In genomic region chr4:47065099-47065498, GRCh38 we compare ENCODE assay signal across 26 cellular contexts. TPM values are rescaled to one million over a fixed set of nuclear protein-coding genes. Genes with fewer than 3 reads are reported as not detected.
"Had no signal": no experiment of that assay in that cellular context is flagged by ENCODE, and none has a peak within 500 bp of the region (broad histone marks: within the 10 kb centered on the region; RNA-seq: fewer than 3 reads in every experiment).

No MANE protein-coding gene starts in this region.

- H3K9me3 ChIP-seq: esophagus muscularis mucosa, heart left ventricle, mucosa of descending colon, neutrophil, right atrium auricular region, tibial nerve, vagina had no signal

- H3K9me3 Mint-ChIP-seq: T-cell had no signal

- H3K4me3 Mint-ChIP-seq: immature natural killer cell; naive thymus-derived CD4-positive, alpha-beta T cell; stimulated activated naive B cell treated with anti-CD40 and anti-IgM and Interleukin-4, amounts not matched to agents 10 μg/mL and 1 μg/mL and 100 μg/mL, for 72 hours; T-cell had no signal

- H3K27ac ChIP-seq: esophagus muscularis mucosa, heart left ventricle, neutrophil, right atrium auricular region, tibial nerve, vagina had no signal

- H3K27me3 Mint-ChIP-seq: stimulated activated naive B cell treated with anti-CD40 and anti-IgM and Interleukin-4, amounts not matched to agents 10 μg/mL and 1 μg/mL and 100 μg/mL, for 72 hours had no signal

- H3K36me3 ChIP-seq: esophagus muscularis mucosa, heart left ventricle, neutrophil, right atrium auricular region, tibial nerve, vagina had no signal

- ATAC-seq: activated CD4-positive, CD25-positive, alpha-beta regulatory T cell treated with anti-CD3 and anti-CD28 coated beads, Interleukin-2, amount 50 U/mL, for 24 hours; heart left ventricle; left colon; mucosa of descending colon; naive thymus-derived CD4-positive, alpha-beta T cell; stimulated activated naive B cell treated with anti-CD40 and anti-IgM and Interleukin-4, amounts not matched to agents 10 μg/mL and 1 μg/mL and 100 μg/mL, for 72 hours; T-cell had no signal

- H3K4me3 ChIP-seq: esophagus muscularis mucosa, heart left ventricle, lung, mucosa of descending colon, right atrium auricular region, tibial nerve, vagina had no signal

- H3K36me3 Mint-ChIP-seq: naive thymus-derived CD4-positive, alpha-beta T cell; stimulated activated naive B cell treated with anti-CD40 and anti-IgM and Interleukin-4, amounts not matched to agents 10 μg/mL and 1 μg/mL and 100 μg/mL, for 72 hours; T-cell had no signal

- H3K4me1 Mint-ChIP-seq: immature natural killer cell; naive thymus-derived CD4-positive, alpha-beta T cell; stimulated activated naive B cell treated with anti-CD40 and anti-IgM and Interleukin-4, amounts not matched to agents 10 μg/mL and 1 μg/mL and 100 μg/mL, for 72 hours; T-cell had no signal

- H3K27ac Mint-ChIP-seq: naive thymus-derived CD4-positive, alpha-beta T cell; stimulated activated naive B cell treated with anti-CD40 and anti-IgM and Interleukin-4, amounts not matched to agents 10 μg/mL and 1 μg/mL and 100 μg/mL, for 72 hours; T-cell had no signal

- FAIRE-seq: bronchial epithelial cell, colon, endometrium, frontal cortex had no signal

- H3K27me3 ChIP-seq: esophagus muscularis mucosa, heart left ventricle, neutrophil, right atrium auricular region, tibial nerve, vagina had no signal

- DNase-seq: activated naive CD4-positive, alpha-beta T cell treated with Interleukin-2 at 50 U/mL for 16 hours; aorta; heart left ventricle; immature natural killer cell; left colon; mucosa of descending colon; naive thymus-derived CD4-positive, alpha-beta T cell; posterior cingulate gyrus; stimulated activated CD4-positive, alpha-beta T cell treated with anti-CD3 and anti-CD28 coated beads, Interleukin-4, amount 100 ng/mL, for 1 hour; stimulated activated naive B cell treated with anti-CD40 and anti-IgM and Interleukin-4, amounts not matched to agents 10 μg/mL and 1 μg/mL and 100 μg/mL, for 72 hours; T-cell; T-helper 9 cell had no signal

- H3K4me1 ChIP-seq: esophagus muscularis mucosa, heart left ventricle, right atrium auricular region, vagina had no signal

RNA-seq across cellular contexts. Expression of gene GABRB1, which starts 33.7 kb away (rescaled TPM):
- total RNA-seq: activated CD8-positive, alpha-beta memory T cell treated with anti-CD3 and anti-CD28 coated beads for 36 hours; bronchial epithelial cell; naive thymus-derived CD4-positive, alpha-beta T cell; skeletal muscle tissue; subcutaneous adipose tissue; T-cell; tibial nerve; vagina had no signal
- polyA plus RNA-seq: aorta; immature natural killer cell; lung; naive thymus-derived CD4-positive, alpha-beta T cell had no signal
